ENCODE assay signal across 18 cellular contexts in the genomic region with DNA sequence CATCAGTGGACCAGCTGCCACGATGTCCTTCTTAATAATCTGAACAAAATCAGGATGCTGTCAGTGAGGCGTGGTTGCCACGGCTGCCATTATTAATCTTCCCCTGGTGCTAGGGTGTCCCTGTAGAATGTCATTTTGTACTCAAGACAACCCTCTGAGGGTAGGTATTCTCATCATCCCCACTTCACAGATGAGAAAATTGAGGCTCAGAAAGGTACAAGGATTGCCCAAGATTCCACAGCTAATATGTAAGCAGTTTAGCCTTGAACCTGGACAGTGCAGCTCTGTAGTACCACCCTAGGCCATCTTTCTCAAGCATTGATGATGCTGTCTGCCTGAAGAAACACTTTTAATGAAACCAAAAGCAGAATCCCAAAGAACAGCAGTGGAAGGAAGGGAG.
"Had no signal": no experiment of that assay in that cellular context is flagged by ENCODE, and none has a peak within 500 bp of the region (broad histone marks: within the 10 kb centered on the region; RNA-seq: fewer than 3 reads in every experiment).

No MANE protein-coding gene starts in this region.

- H3K9me3 ChIP-seq: colonic mucosa, sigmoid colon had no signal

- H3K9ac ChIP-seq: neural progenitor cell had no signal

- ATAC-seq: left ventricle myocardium superior; SK-N-SH treated with all-trans-retinoic acid at 6 μM for 48 hours; stimulated activated effector memory CD8-positive, alpha-beta T cell treated with anti-CD3 and anti-CD28 coated beads, Interleukin-12 subunit alpha, Interleukin-12 subunit beta, amount 100 ng/mL, for 72 hours; T-cell had no signal

- H3K27ac ChIP-seq: colonic mucosa, neural progenitor cell had no signal

- H3K27me3 ChIP-seq: colonic mucosa, neural progenitor cell, sigmoid colon had no signal

- H3K4me2 ChIP-seq: neural progenitor cell had no signal

- DNase-seq: activated CD4-positive, alpha-beta T cell treated with anti-CD3 and anti-CD28 coated beads, Interleukin-2, amount 10 ng/mL, durations not matched to agents 7 days and 5 days; activated CD4-positive, CD25-positive, alpha-beta regulatory T cell; activated CD8-positive, alpha-beta memory T cell treated with anti-CD3 and anti-CD28 coated beads, Interleukin-2, amount 50 U/mL, for 4 hours; amniotic stem cell; central memory CD4-positive, alpha-beta T cell; colonic mucosa; endodermal cell; head of caudate nucleus; kidney; left ventricle myocardium superior; sigmoid colon; stimulated activated CD4-positive, alpha-beta T cell treated with anti-CD3 and anti-CD28 coated beads, Interleukin-4, amount 100 ng/mL, for 24 hours; T-cell; T-helper 9 cell had no signal

- FAIRE-seq: frontal cortex, kidney had no signal

- H3K4me1 ChIP-seq: colonic mucosa, neural progenitor cell had no signal

- H2AFZ ChIP-seq: neural progenitor cell had no signal

- H3K4me3 ChIP-seq: colonic mucosa, neural progenitor cell, sigmoid colon had no signal
